2 cellular contexts compared by ENCODE assay signal in genomic region chr2:160301420-160301819, GRCh38.
TF ChIP-seq lines count a peak whose summit lies in the region.

No MANE protein-coding gene starts in this region.

TF ChIP-seq in HepG2, 621 proteins besides CTCF, POLR2A, EP300 and RAD21:
- TF ChIP-seq ZNF318 (CRISPR knock-in tag; IDR thresholded peaks at IDR 0.05) (no peak), ZNF660 (CRISPR knock-in tag; IDR thresholded peaks at IDR 0.05; ENCODE audit: borderline replicate concordance, low read depth) (no peak), ZNF672 (CRISPR knock-in tag; IDR thresholded peaks at IDR 0.05) (no peak), FOXO1 (CRISPR knock-in tag; IDR thresholded peaks at IDR 0.05) (no peak), IRF2 (CRISPR knock-in tag; IDR thresholded peaks at IDR 0.05) (no peak)
- TF ChIP-seq, protein P1, sequence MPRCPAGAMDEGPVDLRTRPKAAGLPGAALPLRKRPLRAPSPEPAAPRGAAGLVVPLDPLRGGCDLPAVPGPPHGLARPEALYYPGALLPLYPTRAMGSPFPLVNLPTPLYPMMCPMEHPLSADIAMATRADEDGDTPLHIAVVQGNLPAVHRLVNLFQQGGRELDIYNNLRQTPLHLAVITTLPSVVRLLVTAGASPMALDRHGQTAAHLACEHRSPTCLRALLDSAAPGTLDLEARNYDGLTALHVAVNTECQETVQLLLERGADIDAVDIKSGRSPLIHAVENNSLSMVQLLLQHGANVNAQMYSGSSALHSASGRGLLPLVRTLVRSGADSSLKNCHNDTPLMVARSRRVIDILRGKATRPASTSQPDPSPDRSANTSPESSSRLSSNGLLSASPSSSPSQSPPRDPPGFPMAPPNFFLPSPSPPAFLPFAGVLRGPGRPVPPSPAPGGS (CRISPR knock-in tag; IDR thresholded peaks at IDR 0.05): no peak
- TF ChIP-seq, protein P2, sequence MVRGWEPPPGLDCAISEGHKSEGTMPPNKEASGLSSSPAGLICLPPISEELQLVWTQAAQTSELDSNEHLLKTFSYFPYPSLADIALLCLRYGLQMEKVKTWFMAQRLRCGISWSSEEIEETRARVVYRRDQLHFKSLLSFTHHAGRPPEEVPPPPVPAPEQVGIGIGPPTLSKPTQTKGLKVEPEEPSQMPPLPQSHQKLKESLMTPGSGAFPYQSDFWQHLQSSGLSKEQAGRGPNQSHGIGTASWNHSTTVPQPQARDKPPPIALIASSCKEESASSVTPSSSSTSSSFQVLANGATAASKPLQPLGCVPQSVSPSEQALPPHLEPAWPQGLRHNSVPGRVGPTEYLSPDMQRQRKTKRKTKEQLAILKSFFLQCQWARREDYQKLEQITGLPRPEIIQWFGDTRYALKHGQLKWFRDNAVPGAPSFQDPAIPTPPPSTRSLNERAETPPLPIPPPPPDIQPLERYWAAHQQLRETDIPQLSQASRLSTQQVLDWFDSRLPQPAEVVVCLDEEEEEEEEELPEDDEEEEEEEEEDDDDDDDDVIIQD (CRISPR knock-in tag; IDR thresholded peaks at IDR 0.05; ENCODE audit: low read depth): no peak

TF ChIP-seq in IMR-90, 13 proteins besides CTCF, POLR2A, EP300 and RAD21 (continued from another document):
- TF ChIP-seq BHLHE40 (IDR thresholded peaks at IDR 0.05; ENCODE audit: low read depth, low read length) (peak; percentile 62; the same call in 1 of the 2 replicates), CHD1 (IDR thresholded peaks at IDR 0.05; ENCODE audit: low read depth, low read length) (no peak)
